In the genomic region with DNA sequence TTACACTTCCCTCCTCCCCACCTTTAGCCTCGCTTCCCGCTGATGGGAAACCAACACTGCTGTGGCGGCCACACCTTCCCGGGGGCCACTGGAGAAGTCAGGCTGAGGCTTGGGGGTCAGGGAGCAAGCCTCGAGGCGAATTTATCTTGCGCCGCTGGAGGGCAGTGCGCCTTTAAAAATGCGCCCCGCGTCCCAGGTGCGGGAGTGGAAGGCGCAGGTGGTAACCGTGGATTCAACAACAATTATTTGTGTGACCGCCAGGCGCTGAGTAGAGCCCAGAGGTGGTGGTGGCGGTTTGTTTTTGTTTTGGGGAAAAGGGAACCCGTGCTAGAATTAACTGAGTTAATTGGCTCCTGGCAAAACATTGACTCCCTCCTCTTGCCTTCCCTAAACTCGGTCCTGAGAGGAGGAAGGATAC, we compare ENCODE assay signal across 1 cellular context.
TF ChIP-seq lines count a peak whose summit lies in the region.

No MANE protein-coding gene starts in this region.

TF ChIP-seq in GM12878, 131 proteins besides CTCF, POLR2A, EP300 and RAD21 (continued from another document):
- TF ChIP-seq, protein P1, sequence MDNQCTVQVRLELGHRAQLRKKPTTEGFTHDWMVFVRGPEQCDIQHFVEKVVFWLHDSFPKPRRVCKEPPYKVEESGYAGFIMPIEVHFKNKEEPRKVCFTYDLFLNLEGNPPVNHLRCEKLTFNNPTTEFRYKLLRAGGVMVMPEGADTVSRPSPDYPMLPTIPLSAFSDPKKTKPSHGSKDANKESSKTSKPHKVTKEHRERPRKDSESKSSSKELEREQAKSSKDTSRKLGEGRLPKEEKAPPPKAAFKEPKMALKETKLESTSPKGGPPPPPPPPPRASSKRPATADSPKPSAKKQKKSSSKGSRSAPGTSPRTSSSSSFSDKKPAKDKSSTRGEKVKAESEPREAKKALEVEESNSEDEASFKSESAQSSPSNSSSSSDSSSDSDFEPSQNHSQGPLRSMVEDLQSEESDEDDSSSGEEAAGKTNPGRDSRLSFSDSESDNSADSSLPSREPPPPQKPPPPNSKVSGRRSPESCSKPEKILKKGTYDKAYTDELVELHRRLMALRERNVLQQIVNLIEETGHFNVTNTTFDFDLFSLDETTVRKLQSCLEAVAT (IDR thresholded peaks at IDR 0.05), result no peak
- TF ChIP-seq MTA3 (IDR thresholded peaks at IDR 0.05; ENCODE audit: borderline replicate concordance, low read length) (no peak), SIN3A (IDR thresholded peaks at IDR 0.05; ENCODE audit: low read depth, low read length) (no peak), NR2F1 (conservative IDR thresholded peaks at IDR 0.05) (peak; percentile 82), ZNF217 (IDR thresholded peaks at IDR 0.05) (no peak), YY1 (IDR thresholded peaks at IDR 0.05; ENCODE audit: low read depth, low read length) (0 out of 2 replicates have a peak, but pooled peaks have one; percentile 39), ZNF24 (IDR thresholded peaks at IDR 0.05) (no peak), TCF3 (IDR thresholded peaks at IDR 0.05; ENCODE audit: borderline replicate concordance, insufficient read depth, low read depth, low read length) (peak; percentile 54; the same call in 1 of the 2 replicates), SRF (IDR thresholded peaks at IDR 0.05; ENCODE audit: low read depth in 2 of 2, low read length in 2 of 2) (no peak), SMARCA5 (IDR thresholded peaks at IDR 0.05) (0 out of 2 replicates have a peak, but pooled peaks have one; percentile 22), CBX5 (IDR thresholded peaks at IDR 0.05; ENCODE audit: low read depth) (no peak), TCF12 (IDR thresholded peaks at IDR 0.05; ENCODE audit: low read depth, low read length) (peak; percentile 82), SMC3 (IDR thresholded peaks at IDR 0.05; ENCODE audit: borderline replicate concordance, low read length) (peak; percentile 75), RCOR1 (conservative IDR thresholded peaks at IDR 0.05; ENCODE audit: low read depth, low read length) (no peak), LARP7 (IDR thresholded peaks at IDR 0.05) (no peak), PAX8 (IDR thresholded peaks at IDR 0.05) (no peak), IKZF1 (conservative IDR thresholded peaks at IDR 0.05) (0 out of 2 replicates have a peak, but pooled peaks have one; percentile 26), FOXM1 (IDR thresholded peaks at IDR 0.05; ENCODE audit: low read depth, low read length) (no peak), SUPT20H (IDR thresholded peaks at IDR 0.05; ENCODE audit: borderline replicate concordance, control insufficient read depth, low read depth, low read length) (no peak), ATF7 (IDR thresholded peaks at IDR 0.05; ENCODE audit: low read depth) (no peak), MXI1 (IDR thresholded peaks at IDR 0.05; ENCODE audit: low read depth, low read length) (0 out of 2 replicates have a peak, but pooled peaks have one; percentile 29)
- TF ChIP-seq, protein P2, sequence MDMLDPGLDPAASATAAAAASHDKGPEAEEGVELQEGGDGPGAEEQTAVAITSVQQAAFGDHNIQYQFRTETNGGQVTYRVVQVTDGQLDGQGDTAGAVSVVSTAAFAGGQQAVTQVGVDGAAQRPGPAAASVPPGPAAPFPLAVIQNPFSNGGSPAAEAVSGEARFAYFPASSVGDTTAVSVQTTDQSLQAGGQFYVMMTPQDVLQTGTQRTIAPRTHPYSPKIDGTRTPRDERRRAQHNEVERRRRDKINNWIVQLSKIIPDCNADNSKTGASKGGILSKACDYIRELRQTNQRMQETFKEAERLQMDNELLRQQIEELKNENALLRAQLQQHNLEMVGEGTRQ (IDR thresholded peaks at IDR 0.05; ENCODE audit: borderline replicate concordance, low read depth, low read length), result no peak
- TF ChIP-seq, protein P3, sequence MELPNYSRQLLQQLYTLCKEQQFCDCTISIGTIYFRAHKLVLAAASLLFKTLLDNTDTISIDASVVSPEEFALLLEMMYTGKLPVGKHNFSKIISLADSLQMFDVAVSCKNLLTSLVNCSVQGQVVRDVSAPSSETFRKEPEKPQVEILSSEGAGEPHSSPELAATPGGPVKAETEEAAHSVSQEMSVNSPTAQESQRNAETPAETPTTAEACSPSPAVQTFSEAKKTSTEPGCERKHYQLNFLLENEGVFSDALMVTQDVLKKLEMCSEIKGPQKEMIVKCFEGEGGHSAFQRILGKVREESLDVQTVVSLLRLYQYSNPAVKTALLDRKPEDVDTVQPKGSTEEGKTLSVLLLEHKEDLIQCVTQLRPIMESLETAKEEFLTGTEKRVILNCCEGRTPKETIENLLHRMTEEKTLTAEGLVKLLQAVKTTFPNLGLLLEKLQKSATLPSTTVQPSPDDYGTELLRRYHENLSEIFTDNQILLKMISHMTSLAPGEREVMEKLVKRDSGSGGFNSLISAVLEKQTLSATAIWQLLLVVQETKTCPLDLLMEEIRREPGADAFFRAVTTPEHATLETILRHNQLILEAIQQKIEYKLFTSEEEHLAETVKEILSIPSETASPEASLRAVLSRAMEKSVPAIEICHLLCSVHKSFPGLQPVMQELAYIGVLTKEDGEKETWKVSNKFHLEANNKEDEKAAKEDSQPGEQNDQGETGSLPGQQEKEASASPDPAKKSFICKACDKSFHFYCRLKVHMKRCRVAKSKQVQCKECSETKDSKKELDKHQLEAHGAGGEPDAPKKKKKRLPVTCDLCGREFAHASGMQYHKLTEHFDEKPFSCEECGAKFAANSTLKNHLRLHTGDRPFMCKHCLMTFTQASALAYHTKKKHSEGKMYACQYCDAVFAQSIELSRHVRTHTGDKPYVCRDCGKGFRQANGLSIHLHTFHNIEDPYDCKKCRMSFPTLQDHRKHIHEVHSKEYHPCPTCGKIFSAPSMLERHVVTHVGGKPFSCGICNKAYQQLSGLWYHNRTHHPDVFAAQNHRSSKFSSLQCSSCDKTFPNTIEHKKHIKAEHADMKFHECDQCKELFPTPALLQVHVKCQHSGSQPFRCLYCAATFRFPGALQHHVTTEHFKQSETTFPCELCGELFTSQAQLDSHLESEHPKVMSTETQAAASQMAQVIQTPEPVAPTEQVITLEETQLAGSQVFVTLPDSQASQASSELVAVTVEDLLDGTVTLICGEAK (IDR thresholded peaks at IDR 0.05; ENCODE audit: borderline replicate concordance), result no peak
- TF ChIP-seq, protein P4, sequence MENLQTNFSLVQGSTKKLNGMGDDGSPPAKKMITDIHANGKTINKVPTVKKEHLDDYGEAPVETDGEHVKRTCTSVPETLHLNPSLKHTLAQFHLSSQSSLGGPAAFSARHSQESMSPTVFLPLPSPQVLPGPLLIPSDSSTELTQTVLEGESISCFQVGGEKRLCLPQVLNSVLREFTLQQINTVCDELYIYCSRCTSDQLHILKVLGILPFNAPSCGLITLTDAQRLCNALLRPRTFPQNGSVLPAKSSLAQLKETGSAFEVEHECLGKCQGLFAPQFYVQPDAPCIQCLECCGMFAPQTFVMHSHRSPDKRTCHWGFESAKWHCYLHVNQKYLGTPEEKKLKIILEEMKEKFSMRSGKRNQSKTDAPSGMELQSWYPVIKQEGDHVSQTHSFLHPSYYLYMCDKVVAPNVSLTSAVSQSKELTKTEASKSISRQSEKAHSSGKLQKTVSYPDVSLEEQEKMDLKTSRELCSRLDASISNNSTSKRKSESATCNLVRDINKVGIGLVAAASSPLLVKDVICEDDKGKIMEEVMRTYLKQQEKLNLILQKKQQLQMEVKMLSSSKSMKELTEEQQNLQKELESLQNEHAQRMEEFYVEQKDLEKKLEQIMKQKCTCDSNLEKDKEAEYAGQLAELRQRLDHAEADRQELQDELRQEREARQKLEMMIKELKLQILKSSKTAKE (IDR thresholded peaks at IDR 0.05; ENCODE audit: low read depth, poor library complexity, severe bottlenecking), result no peak
